In the genomic region with DNA sequence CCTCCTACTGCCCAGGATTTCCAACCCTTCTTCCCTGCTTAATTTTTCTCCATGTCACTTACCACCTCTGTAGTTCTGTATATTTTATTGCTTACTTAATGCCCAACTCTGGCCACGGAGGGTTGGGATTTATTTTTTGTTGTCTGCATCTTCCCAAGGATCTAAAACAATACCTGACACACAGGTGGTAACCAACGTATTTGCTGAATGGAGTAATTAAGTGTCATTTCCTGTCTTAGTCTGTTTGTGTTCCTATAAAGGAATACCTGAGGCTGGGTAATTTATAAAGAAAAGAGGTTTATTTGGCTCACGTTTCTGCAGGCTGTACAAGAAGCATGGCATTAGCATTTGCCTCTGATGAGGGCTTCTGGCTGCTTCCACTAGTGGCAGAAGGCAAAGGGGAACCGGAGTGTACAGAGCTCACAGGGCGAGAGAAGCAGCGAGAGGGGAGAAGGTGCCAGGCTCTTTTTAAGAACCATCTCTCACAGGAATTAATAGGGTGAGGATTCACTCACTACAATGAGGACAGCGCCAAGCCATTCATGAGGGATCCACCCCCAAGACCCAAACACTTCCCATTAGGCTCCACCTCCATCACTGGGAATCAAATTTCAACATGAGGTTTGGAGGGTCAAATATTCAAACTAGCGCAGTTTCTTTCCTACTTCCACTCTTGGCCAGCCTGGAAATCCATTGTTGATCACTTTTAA, we compare ENCODE assay signal across 18 cellular contexts. TPM values are rescaled to one million over a fixed set of nuclear protein-coding genes. Genes with fewer than 3 reads are reported as not detected.
DNase-seq lines count a peak whose midpoint lies in the region; ATAC-seq and TF ChIP-seq lines count a peak whose summit lies in the region.
"Had no signal": no experiment of that assay in that cellular context is flagged by ENCODE, and none has a peak within 500 bp of the region (broad histone marks: within the 10 kb centered on the region; RNA-seq: fewer than 3 reads in every experiment).

No MANE protein-coding gene starts in this region.

- intact Hi-C loops in OCI-LY7 (cut with micrococcal nuclease; ENCODE audit: unreplicated experiment) = no loop called here
- intact Hi-C loops in esophagus squamous epithelium (cut with DNase I) = no loop called here
- intact Hi-C loops in sciatic nerve (cut with DNase I) = no loop called here
- intact Hi-C loops in activated CD8-positive, alpha-beta T cell treated with anti-CD3 and anti-CD28 coated beads for 36 hours (cut with micrococcal nuclease) = loop anchor here (5.0 kb wide), 1 partner anchor 32 kb away; no protein-coding TSS in a partner anchor

- H3K27me3 ChIP-seq in HL-60 (ENCODE audit: insufficient read depth, poor library complexity, severe bottlenecking) = no peaks in the 10 kb centered on the region
- H3K27me3 ChIP-seq in esophagus squamous epithelium = no peaks in the 10 kb centered on the region
- H3K27me3 ChIP-seq: BE2C, brain microvascular endothelial cell had no signal

- H3K4me1 Mint-ChIP-seq in activated CD8-positive, alpha-beta T cell treated with anti-CD3 and anti-CD28 coated beads for 36 hours (ENCODE audit: low read depth) = peaks cover 33% of the 10 kb centered on the region
- peaks cover 10% of the 10 kb centered on the region for H3K4me1 Mint-ChIP-seq in type B pancreatic cell (ENCODE audit: unreplicated experiment)

- ATAC-seq in sciatic nerve = peak; percentile 74
- no peak for ATAC-seq in activated CD8-positive, alpha-beta T cell treated with anti-CD3 and anti-CD28 coated beads for 36 hours

- no peaks in the 10 kb centered on the region for H3K9me3 ChIP-seq in OCI-LY7 (ENCODE audit: low read length)
- H3K9me3 ChIP-seq in esophagus squamous epithelium = no peaks in the 10 kb centered on the region
- H3K9me3 ChIP-seq: BE2C, lower lobe of right lung had no signal

- no peak overlapping the region for H2AFZ ChIP-seq in OCI-LY7 (ENCODE audit: low read length)

- 73 to 79% methylated on average over 8 of the region's 8 CpGs for WGBS in esophagus squamous epithelium, 2 donors

- H3K4me1 ChIP-seq in OCI-LY7 (ENCODE audit: insufficient read depth, low read length, poor library complexity, severe bottlenecking) (peaks cover 85% of the 10 kb centered on the region), esophagus squamous epithelium (peaks cover 14 to 60% (median 24%) of the 10 kb centered on the region in 3 donors)

- DNase-seq in HL-60 (ENCODE audit: low read depth in 1 of 2, low spot score in 1 of 2) = no peak
- no peak for DNase-seq in OCI-LY7 (ENCODE audit: low spot score)
- no peak for DNase-seq in esophagus squamous epithelium (lab: John Stamatoyannopoulos, UW)
- no peak for DNase-seq in sciatic nerve (ENCODE audit: low spot score)
- DNase-seq in T-helper 1 cell = no peak
- DNase-seq in activated CD8-positive, alpha-beta T cell treated with anti-CD3 and anti-CD28 coated beads for 36 hours = no peak
- DNase-seq in RPMI8226 = no peak
- DNase-seq in type B pancreatic cell (ENCODE audit: extremely low spot score, unreplicated experiment) = no peak
- DNase-seq: activated B cell treated with CpG ODN at 0.5 μM for 24 hours; activated naive CD4-positive, alpha-beta T cell treated with Interleukin-2 at 50 U/mL for 16 hours; BE2C; brain microvascular endothelial cell; GOT3; lower lobe of right lung; NCI-H446; nephron progenitor cell; right cardiac atrium; stimulated activated CD4-positive, alpha-beta T cell treated with anti-CD3 and anti-CD28 coated beads, Interleukin-4, amount 100 ng/mL, for 4 hours had no signal

- POLR2A ChIA-PET in OCI-LY7 (lab: Charles Lee) = interaction anchor here (1.2 to 2.1 kb wide), 3 partner anchors 8 to 46 kb away, joined by 4 to 6 read pairs (median 5); no protein-coding TSS in a partner anchor
- POLR2A ChIA-PET in activated CD8-positive, alpha-beta T cell treated with anti-CD3 and anti-CD28 coated beads for 36 hours (lab: Charles Lee) = interaction anchor here (0.8 kb wide), 2 partner anchors 15 to 31 kb away, joined by 3 to 4 read pairs; no protein-coding TSS in a partner anchor

- H3K36me3 Mint-ChIP-seq in activated CD8-positive, alpha-beta T cell treated with anti-CD3 and anti-CD28 coated beads for 36 hours (ENCODE audit: low read depth) = peaks cover 3% of the 10 kb centered on the region
- no peaks in the 10 kb centered on the region for H3K36me3 Mint-ChIP-seq in type B pancreatic cell

- no peaks in the 10 kb centered on the region for H4K20me1 ChIP-seq in OCI-LY7 (ENCODE audit: insufficient read depth, low read length)

- CTCF ChIA-PET in OCI-LY7 (lab: Charles Lee; ENCODE audit: unreplicated experiment) = interaction anchor here (1.1 kb wide), 1 partner anchor 11 kb away, joined by 5 read pairs; no protein-coding TSS in a partner anchor
- CTCF ChIA-PET in activated CD8-positive, alpha-beta T cell treated with anti-CD3 and anti-CD28 coated beads for 36 hours (lab: Charles Lee) = interaction anchor here (0.6 to 6.7 kb wide), 8 partner anchors 8 to 626 kb away, joined by 3 to 48 read pairs (median 4); partner anchors contain the start of gene ERN1

- H3K4me3 Mint-ChIP-seq in activated CD8-positive, alpha-beta T cell treated with anti-CD3 and anti-CD28 coated beads for 36 hours = no peak overlapping the region
- H3K4me3 Mint-ChIP-seq in type B pancreatic cell = no peak overlapping the region
- H3K4me3 Mint-ChIP-seq: activated B cell treated with CpG ODN at 0.5 μM for 24 hours, nephron progenitor cell had no signal

- H3K79me2 ChIP-seq in OCI-LY7 (ENCODE audit: insufficient read depth, low read depth, low read length) = peaks cover 10% of the 10 kb centered on the region; the same call in 1 of the 2 replicates

- no peak for TF ChIP-seq CTCF in HL-60 (IDR thresholded peaks at IDR 0.05; ENCODE audit: insufficient read depth, low read length)
- TF ChIP-seq CTCF in OCI-LY7 (conservative IDR thresholded peaks at IDR 0.05; ENCODE audit: low read length) = no peak
- TF ChIP-seq CTCF in esophagus squamous epithelium (IDR thresholded peaks at IDR 0.05) = no peak
- TF ChIP-seq CTCF in activated CD8-positive, alpha-beta T cell treated with anti-CD3 and anti-CD28 coated beads for 36 hours (IDR thresholded peaks at IDR 0.05) = no peak
- TF ChIP-seq CTCF in type B pancreatic cell (conservative IDR thresholded peaks at IDR 0.05) = no peak

- H3K27ac Mint-ChIP-seq in activated CD8-positive, alpha-beta T cell treated with anti-CD3 and anti-CD28 coated beads for 36 hours = no peak overlapping the region
- H3K27ac Mint-ChIP-seq in type B pancreatic cell = no peak overlapping the region
- H3K27ac Mint-ChIP-seq: activated B cell treated with CpG ODN at 0.5 μM for 24 hours, nephron progenitor cell had no signal

- no peak overlapping the region for H3K4me3 ChIP-seq in HL-60 (replicated peaks; ENCODE audit: insufficient read depth, low read length)
- H3K4me3 ChIP-seq in OCI-LY7 (ENCODE audit: low read depth, low read length, poor library complexity, severe bottlenecking) = no peak overlapping the region
- no peak overlapping the region for H3K4me3 ChIP-seq in esophagus squamous epithelium
- H3K4me3 ChIP-seq: lower lobe of right lung had no signal

- no peaks in the 10 kb centered on the region for H3K9me2 ChIP-seq in OCI-LY7 (ENCODE audit: insufficient read depth, low read length)

- peak overlapping the region; percentile 50 for H3K27ac ChIP-seq in HL-60 (replicated peaks)
- peak overlapping the region; percentile 20 for H3K27ac ChIP-seq in OCI-LY7 (ENCODE audit: low read depth, low read length, poor library complexity, severe bottlenecking)
- peak overlapping the region; percentile 7 to 60 (median 27) for H3K27ac ChIP-seq in esophagus squamous epithelium
- H3K27ac ChIP-seq: brain microvascular endothelial cell, lower lobe of right lung had no signal

- BruUV-seq in OCI-LY7 (replicated peaks; lab: Mats Ljungman, UMichigan) = no TSS peak

- H3K9me3 Mint-ChIP-seq in activated CD8-positive, alpha-beta T cell treated with anti-CD3 and anti-CD28 coated beads for 36 hours = no peaks in the 10 kb centered on the region
- no peaks in the 10 kb centered on the region for H3K9me3 Mint-ChIP-seq in type B pancreatic cell
- H3K9me3 Mint-ChIP-seq: activated B cell treated with CpG ODN at 0.5 μM for 24 hours, nephron progenitor cell had no signal

- H3K4me2 ChIP-seq in OCI-LY7 (ENCODE audit: low read length) = peak overlapping the region; percentile 22

- no peak for TF ChIP-seq POLR2A in esophagus squamous epithelium (IDR thresholded peaks at IDR 0.05)

- no peaks in the 10 kb centered on the region for H3K27me3 Mint-ChIP-seq in activated CD8-positive, alpha-beta T cell treated with anti-CD3 and anti-CD28 coated beads for 36 hours
- H3K27me3 Mint-ChIP-seq in type B pancreatic cell = no peaks in the 10 kb centered on the region
- H3K27me3 Mint-ChIP-seq: activated B cell treated with CpG ODN at 0.5 μM for 24 hours had no signal

- H3K36me3 ChIP-seq in OCI-LY7 (ENCODE audit: insufficient read depth, low read length) (peaks cover 9% of the 10 kb centered on the region; the same call in 1 of the 2 replicates), esophagus squamous epithelium (peaks cover 0 to 4% (median 0%) of the 10 kb centered on the region in 3 donors)
- H3K36me3 ChIP-seq: BE2C, brain microvascular endothelial cell had no signal

RNA-seq across cellular contexts. Expression of gene ERN1, which starts 44.8 kb away (rescaled TPM):
- 14.7 and 22.0 TPM in 2 replicates for total RNA-seq in OCI-LY7 (2014; rRNA removed; shearing (Covaris generic))
- total RNA-seq in OCI-LY7 (2022) (65.6 and 70.3 TPM in 2 replicates), esophagus squamous epithelium (10 to 100 TPM in 3 of 4 donors, 1 to 10 TPM in 1; 9.2 to 19.1 (median 15.1) TPM), sciatic nerve (22.2 TPM), type B pancreatic cell (ENCODE audit: low replicate concordance) (12.1 and 13.9 TPM in 2 replicates)
- total RNA-seq in activated CD8-positive, alpha-beta T cell treated with anti-CD3 and anti-CD28 coated beads for 36 hours = 10 to 100 TPM; 19.2 to 23.6 TPM
